Comparison of ENCODE assay signal across 9 cellular contexts in the genomic region with DNA sequence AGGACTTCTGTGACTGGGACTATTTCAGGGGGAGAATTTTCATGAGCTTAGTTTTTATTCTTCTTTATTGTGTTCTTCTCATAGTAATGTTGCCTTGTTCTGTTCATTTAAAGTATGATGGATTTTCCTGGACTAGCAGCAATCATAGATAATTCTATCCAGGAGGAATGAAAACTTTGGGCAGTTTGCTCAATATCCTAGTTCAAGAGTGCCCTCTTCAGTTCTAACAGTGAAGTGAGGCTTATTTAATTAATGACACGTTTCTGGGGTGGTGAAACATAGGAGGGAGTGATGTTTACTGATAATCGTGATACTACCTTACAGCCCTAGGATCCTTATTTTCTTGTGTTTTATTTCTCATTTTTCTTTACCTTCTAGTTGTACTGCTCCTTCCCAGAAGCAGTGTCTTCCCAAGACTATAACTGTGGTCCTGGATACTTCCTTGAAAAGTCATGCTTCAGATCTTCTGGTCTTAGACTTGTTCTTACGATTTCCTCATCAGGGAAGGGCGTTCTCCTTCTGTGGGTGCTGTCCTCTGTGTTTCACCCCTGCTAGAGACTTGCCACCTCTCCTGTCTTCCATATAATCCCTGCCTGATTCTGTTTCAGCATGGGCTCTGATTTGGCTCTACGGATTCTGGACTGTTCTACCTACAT. TPM values are rescaled to one million over a fixed set of nuclear protein-coding genes. Genes with fewer than 3 reads are reported as not detected.
DNase-seq lines count a peak whose midpoint lies in the region; ATAC-seq and TF ChIP-seq lines count a peak whose summit lies in the region.
"Had no signal": no experiment of that assay in that cellular context is flagged by ENCODE, and none has a peak within 500 bp of the region (broad histone marks: within the 10 kb centered on the region; RNA-seq: fewer than 3 reads in every experiment).

No MANE protein-coding gene starts in this region.

- H3K27me3 ChIP-seq in Panc1 (ENCODE audit: control insufficient read depth, insufficient read depth, low read length) (no peaks in the 10 kb centered on the region), fibroblast of lung (ENCODE audit: control insufficient read depth, insufficient read depth, low read length) (no peaks in the 10 kb centered on the region), parathyroid adenoma (ENCODE audit: control insufficient read depth, insufficient read depth, low read length) (no peaks in the 10 kb centered on the region)

- no peaks in the 10 kb centered on the region for H3K36me3 ChIP-seq in Panc1 (ENCODE audit: control insufficient read depth, insufficient read depth, low read length)
- H3K36me3 ChIP-seq in fibroblast of lung (ENCODE audit: control insufficient read depth, insufficient read depth, low read length): no peaks in the 10 kb centered on the region
- no peaks in the 10 kb centered on the region for H3K36me3 ChIP-seq in parathyroid adenoma (ENCODE audit: control insufficient read depth, insufficient read depth, low read length)

- H3K4me1 ChIP-seq in Panc1 (ENCODE audit: control insufficient read depth, insufficient read depth, low read length): no peaks in the 10 kb centered on the region
- no peaks in the 10 kb centered on the region for H3K4me1 ChIP-seq in fibroblast of lung (ENCODE audit: control insufficient read depth, extremely low read depth, insufficient read depth, low read length)
- no peaks in the 10 kb centered on the region for H3K4me1 ChIP-seq in parathyroid adenoma

- H3K4me3 ChIP-seq in Panc1 (ENCODE audit: low read depth in 2 of 2, low read length in 2 of 2) (no peak overlapping the region), fibroblast of lung (replicated peaks in 1 of 4; ENCODE audit: control extremely low read depth in 1 of 4, insufficient read depth in 1 of 4, low read depth in 3 of 4, low read length in 4 of 4) (no peak overlapping the region), parathyroid adenoma (ENCODE audit: low read depth, low read length) (no peak overlapping the region)

- POLR2A ChIA-PET in Panc1 (lab: Charles Lee): no interaction called here

- H4K20me1 ChIP-seq in fibroblast of lung (ENCODE audit: control insufficient read depth, extremely low read depth, insufficient read depth, low read length): no peaks in the 10 kb centered on the region

- TF ChIP-seq CTCF in Panc1 (IDR thresholded peaks at IDR 0.05) (peak; percentile 48; the same call in 1 of the 2 replicates), fibroblast of lung (conservative IDR thresholded peaks at IDR 0.05 in 1 of 2, IDR thresholded peaks at IDR 0.05 in 1 of 2; ENCODE audit: low read depth in 1 of 2, low read length in 2 of 2) (peak; percentile 51 to 64), parathyroid adenoma (IDR thresholded peaks at IDR 0.05) (peak; percentile 39)

- H3K4me2 ChIP-seq in fibroblast of lung (ENCODE audit: extremely low read depth, insufficient read depth, low read length) (no peak overlapping the region), parathyroid adenoma (ENCODE audit: low read length) (no peak overlapping the region)

- H2AFZ ChIP-seq in fibroblast of lung (ENCODE audit: low read length) (no peak overlapping the region), parathyroid adenoma (no peak overlapping the region)

- H3K79me2 ChIP-seq in fibroblast of lung (ENCODE audit: control insufficient read depth, insufficient read depth, low read length): no peaks in the 10 kb centered on the region
- H3K79me2 ChIP-seq in parathyroid adenoma: no peaks in the 10 kb centered on the region

- DNase-seq in DMS53 (lab: John Stamatoyannopoulos, UW): peak; percentile 70
- DNase-seq in Panc1 (ENCODE audit: low read depth, low spot score): no peak
- DNase-seq in fibroblast of lung (ENCODE audit: low read depth in 2 of 2): peak in 1 of 2 donors; percentile 67
- no peak for DNase-seq in T1000 (lab: John Stamatoyannopoulos, UW)
- no peak for DNase-seq in nucleus accumbens (lab: John Stamatoyannopoulos, UW)

- ATAC-seq in HG02981 (IDR thresholded peaks at IDR 0.05; ENCODE audit: unreplicated experiment) (peak; percentile 56), Panc1 (no peak), GM21447 (IDR thresholded peaks at IDR 0.05; ENCODE audit: unreplicated experiment) (no peak)

- in situ Hi-C loops in Panc1 (cut with HindIII; ENCODE audit: low pct_unique_long_range_greater_than_20kb, low sequenced_read_pairs): no loop called here

- H3K9ac ChIP-seq in fibroblast of lung (ENCODE audit: insufficient read depth, low read length) (no peak overlapping the region), parathyroid adenoma (no peak overlapping the region)

- no TSS peak for BruUV-seq in Panc1 (replicated peaks; lab: Mats Ljungman, UMichigan)

- H3K9me3 ChIP-seq in Panc1 (ENCODE audit: control insufficient read depth, insufficient read depth, low read depth, low read length) (no peaks in the 10 kb centered on the region), fibroblast of lung (ENCODE audit: control insufficient read depth, insufficient read depth, low read depth, low read length) (no peaks in the 10 kb centered on the region), parathyroid adenoma (ENCODE audit: control insufficient read depth, low read length) (no peaks in the 10 kb centered on the region)

- no peak overlapping the region for H3K27ac ChIP-seq in Panc1 (ENCODE audit: low read length)
- H3K27ac ChIP-seq in fibroblast of lung (ENCODE audit: insufficient read depth, low read length): no peak overlapping the region
- no peak overlapping the region for H3K27ac ChIP-seq in parathyroid adenoma

- CTCF ChIA-PET in Panc1 (lab: Charles Lee): no interaction called here

- intact Hi-C loops in Panc1 (cut with micrococcal nuclease; ENCODE audit: unreplicated experiment): loop anchor here (2.0 kb wide), 1 partner anchor 205 kb away; a partner anchor contains a TSS

RNA-seq across cellular contexts. Expression of a gene that starts 57.4 kb away (rescaled TPM):
- total RNA-seq in Panc1 (2021; ENCODE audit: unreplicated experiment) (not detected), fibroblast of lung (not detected in 2 replicates)
- polyA plus RNA-seq in Panc1 (2012; ENCODE audit: insufficient read length): not detected
- not detected in 2 replicates for polyA plus RNA-seq in fibroblast of lung
- polyA plus RNA-seq in fibroblast of lung (2012): not detected in 2 replicates
- not detected in 2 replicates for polyA minus RNA-seq in fibroblast of lung (ENCODE audit: low replicate concordance)
- total RNA-seq: mononuclear cell had no signal
